ENCODE assay signal across 21 cellular contexts in genomic region chr4:91279899-91280298, GRCh38.
DNase-seq lines count a peak whose midpoint lies in the region; ATAC-seq and TF ChIP-seq lines count a peak whose summit lies in the region.
"Had no signal": no experiment of that assay in that cellular context is flagged by ENCODE, and none has a peak within 500 bp of the region (broad histone marks: within the 10 kb centered on the region; RNA-seq: fewer than 3 reads in every experiment).

No MANE protein-coding gene starts in this region.

- H3K27ac Mint-ChIP-seq in activated CD8-positive, alpha-beta T cell treated with anti-CD3 and anti-CD28 coated beads, Interleukin-2, amount 10 ng/mL, durations not matched to agents 7 days and 5 days: no peak overlapping the region
- H3K27ac Mint-ChIP-seq: CD4-positive, alpha-beta T cell had no signal

- TF ChIP-seq POLR2A in heart left ventricle (IDR thresholded peaks at IDR 0.05): no peak

- ATAC-seq in heart left ventricle (peak; percentile 80 to 93 (median 88)), mucosa of descending colon (peak; percentile 96), GM18502 (IDR thresholded peaks at IDR 0.05; ENCODE audit: poor library complexity, unreplicated experiment) (no peak)
- no peak for ATAC-seq in activated CD8-positive, alpha-beta T cell treated with anti-CD3 and anti-CD28 coated beads, Interleukin-2, amount 10 ng/mL, durations not matched to agents 7 days and 5 days
- ATAC-seq: HCT116, HepG2 had no signal

- CTCF ChIA-PET in activated CD8-positive, alpha-beta T cell treated with anti-CD3 and anti-CD28 coated beads, Interleukin-2, amount 10 ng/mL, durations not matched to agents 7 days and 5 days (lab: Charles Lee): no interaction called here

- no peak for TF ChIP-seq CTCF in heart left ventricle (IDR thresholded peaks at IDR 0.05)
- TF ChIP-seq CTCF in right atrium auricular region (IDR thresholded peaks at IDR 0.05): no peak
- no peak for TF ChIP-seq CTCF in colonic mucosa (IDR thresholded peaks at IDR 0.05)
- no peak for TF ChIP-seq CTCF in mucosa of descending colon (IDR thresholded peaks at IDR 0.05)
- no peak for TF ChIP-seq CTCF in MM.1S (IDR thresholded peaks at IDR 0.05; ENCODE audit: low read length)

- peaks cover 0 to 9% (median 0%) of the 10 kb centered on the region in 12 donors for H3K9me3 ChIP-seq in heart left ventricle
- no peaks in the 10 kb centered on the region for H3K9me3 ChIP-seq in right atrium auricular region
- no peaks in the 10 kb centered on the region for H3K9me3 ChIP-seq in colonic mucosa
- H3K9me3 ChIP-seq in mucosa of descending colon: no peaks in the 10 kb centered on the region
- H3K9me3 ChIP-seq in MM.1S (replicated peaks; ENCODE audit: insufficient read depth, low read length): no peaks in the 10 kb centered on the region
- H3K9me3 ChIP-seq: BLaER1 treated with 17β-estradiol and CSF1 and Interleukin-3, amounts not matched to agents 10 nM and 100 nM; SK-N-SH had no signal

- H2AFZ ChIP-seq in MM.1S (ENCODE audit: low read length): no peak overlapping the region

- no peaks in the 10 kb centered on the region for H3K27me3 Mint-ChIP-seq in activated CD8-positive, alpha-beta T cell treated with anti-CD3 and anti-CD28 coated beads, Interleukin-2, amount 10 ng/mL, durations not matched to agents 7 days and 5 days (ENCODE audit: low read depth)
- H3K27me3 Mint-ChIP-seq: CD4-positive, alpha-beta T cell had no signal

- POLR2A ChIA-PET in activated CD8-positive, alpha-beta T cell treated with anti-CD3 and anti-CD28 coated beads, Interleukin-2, amount 10 ng/mL, durations not matched to agents 7 days and 5 days (lab: Charles Lee): no interaction called here

- no peaks in the 10 kb centered on the region for H3K36me3 ChIP-seq in heart left ventricle
- no peaks in the 10 kb centered on the region for H3K36me3 ChIP-seq in right atrium auricular region
- no peaks in the 10 kb centered on the region for H3K36me3 ChIP-seq in colonic mucosa
- no peaks in the 10 kb centered on the region for H3K36me3 ChIP-seq in mucosa of descending colon (ENCODE audit: low read depth)
- no peaks in the 10 kb centered on the region for H3K36me3 ChIP-seq in MM.1S (replicated peaks; ENCODE audit: insufficient read depth, low read length)
- H3K36me3 ChIP-seq: BLaER1 treated with 17β-estradiol and CSF1 and Interleukin-3, amounts not matched to agents 10 nM and 100 nM had no signal

- WGBS in heart left ventricle, 4 donors: 49 to 67% (median 59%) methylated on average over 2 of the region's 2 CpGs

- H3K36me3 Mint-ChIP-seq in activated CD8-positive, alpha-beta T cell treated with anti-CD3 and anti-CD28 coated beads, Interleukin-2, amount 10 ng/mL, durations not matched to agents 7 days and 5 days (ENCODE audit: low read depth): no peaks in the 10 kb centered on the region

- no peaks in the 10 kb centered on the region for H3F3A ChIP-seq in MM.1S (ENCODE audit: insufficient read depth, low read length)

- H3K4me1 ChIP-seq in heart left ventricle (peaks cover 0 to 12% (median 0%) of the 10 kb centered on the region in 12 donors), right atrium auricular region (no peaks in the 10 kb centered on the region), colonic mucosa (no peaks in the 10 kb centered on the region), mucosa of descending colon (ENCODE audit: low read depth) (no peaks in the 10 kb centered on the region), MM.1S (ENCODE audit: low read length) (no peaks in the 10 kb centered on the region)
- H3K4me1 ChIP-seq: BLaER1 treated with 17β-estradiol and CSF1 and Interleukin-3, amounts not matched to agents 10 nM and 100 nM had no signal

- no peak overlapping the region for H3K4me3 Mint-ChIP-seq in activated CD8-positive, alpha-beta T cell treated with anti-CD3 and anti-CD28 coated beads, Interleukin-2, amount 10 ng/mL, durations not matched to agents 7 days and 5 days
- H3K4me3 Mint-ChIP-seq: CD4-positive, alpha-beta T cell had no signal

- peaks cover 32% of the 10 kb centered on the region for H3K9me3 Mint-ChIP-seq in activated CD8-positive, alpha-beta T cell treated with anti-CD3 and anti-CD28 coated beads, Interleukin-2, amount 10 ng/mL, durations not matched to agents 7 days and 5 days (ENCODE audit: insufficient read depth)

- DNase-seq in heart left ventricle (peak in 3 of 5 donors; percentile 13 to 40 (median 31)), right atrium auricular region (ENCODE audit: low spot score) (no peak), colonic mucosa (peak; percentile 27), mucosa of descending colon (peak in 2 of 3 donors; percentile 23 to 55), MM.1S (no peak)
- no peak for DNase-seq in activated CD8-positive, alpha-beta T cell treated with anti-CD3 and anti-CD28 coated beads, Interleukin-2, amount 10 ng/mL, durations not matched to agents 7 days and 5 days
- DNase-seq: CD4-positive, alpha-beta T cell; GOT3; Karpas-422; MV-4-11; NCI-H1436 treated with DMSO at 0.1 percent for 48 hours; NCI-H187 treated with DMSO at 0.1 percent for 48 hours; NCI-H226; RPMI8226; SIG-M5; SK-N-SH; SW 1271 had no signal

- no peak overlapping the region for H3K4me3 ChIP-seq in heart left ventricle
- no peak overlapping the region for H3K4me3 ChIP-seq in right atrium auricular region
- no peak overlapping the region for H3K4me3 ChIP-seq in colonic mucosa
- no peak overlapping the region for H3K4me3 ChIP-seq in mucosa of descending colon
- no peak overlapping the region for H3K4me3 ChIP-seq in MM.1S (ENCODE audit: low read length)
- H3K4me3 ChIP-seq: BLaER1 treated with 17β-estradiol and CSF1 and Interleukin-3, amounts not matched to agents 10 nM and 100 nM had no signal

- H3K4me1 Mint-ChIP-seq in activated CD8-positive, alpha-beta T cell treated with anti-CD3 and anti-CD28 coated beads, Interleukin-2, amount 10 ng/mL, durations not matched to agents 7 days and 5 days (ENCODE audit: low read depth): no peaks in the 10 kb centered on the region

- H3K9ac ChIP-seq in colonic mucosa (ENCODE audit: low read depth in 2 of 2, low read length in 2 of 2) (no peak overlapping the region), MM.1S (ENCODE audit: low read length) (no peak overlapping the region)
- H3K9ac ChIP-seq: BLaER1 treated with 17β-estradiol and CSF1 and Interleukin-3, amounts not matched to agents 10 nM and 100 nM; SK-N-SH had no signal

- no peaks in the 10 kb centered on the region for H3K9me2 ChIP-seq in MM.1S (replicated peaks; ENCODE audit: insufficient read depth, low read length)
- H3K9me2 ChIP-seq: SK-N-SH had no signal

- no peaks in the 10 kb centered on the region for H4K20me1 ChIP-seq in MM.1S (ENCODE audit: insufficient read depth, low read length)
- H4K20me1 ChIP-seq: BLaER1 treated with 17β-estradiol and CSF1 and Interleukin-3, amounts not matched to agents 10 nM and 100 nM had no signal

- H3K79me2 ChIP-seq in MM.1S (ENCODE audit: low read length): no peaks in the 10 kb centered on the region

- intact Hi-C loops in heart left ventricle (cut with DNase I): no loop called here
- intact Hi-C loops in colonic mucosa (cut with DNase I): no loop called here
- intact Hi-C loops in mucosa of descending colon (cut with DNase I, micrococcal nuclease): no loop called here

- H3K27ac ChIP-seq in heart left ventricle (no peak overlapping the region), right atrium auricular region (no peak overlapping the region), colonic mucosa (peak overlapping the region; percentile 15), MM.1S (ENCODE audit: low read length) (no peak overlapping the region)
- H3K27ac ChIP-seq: BLaER1 treated with 17β-estradiol and CSF1 and Interleukin-3, amounts not matched to agents 10 nM and 100 nM had no signal

- H3K4me2 ChIP-seq in MM.1S (ENCODE audit: low read depth, low read length): no peak overlapping the region
- H3K4me2 ChIP-seq: BLaER1 treated with 17β-estradiol and CSF1 and Interleukin-3, amounts not matched to agents 10 nM and 100 nM; SK-N-SH had no signal

- H3K27me3 ChIP-seq in heart left ventricle (no peaks in the 10 kb centered on the region), right atrium auricular region (no peaks in the 10 kb centered on the region), colonic mucosa (no peaks in the 10 kb centered on the region), MM.1S (replicated peaks; ENCODE audit: insufficient read depth, low read length) (no peaks in the 10 kb centered on the region)
- H3K27me3 ChIP-seq: BLaER1 treated with 17β-estradiol and CSF1 and Interleukin-3, amounts not matched to agents 10 nM and 100 nM had no signal

Comparison
In these comparisons a context has a peak if more than half of its experiments do, and no peak if none do; other contexts are left out.
1. DNase-seq: peak in heart left ventricle (3 of 5), colonic mucosa (single experiment) and mucosa of descending colon (2 of 3); none in right atrium auricular region (single experiment), activated CD8-positive, alpha-beta T cell treated with anti-CD3 and anti-CD28 coated beads, Interleukin-2, amount 10 ng/mL, durations not matched to agents 7 days and 5 days (single experiment) and MM.1S (single experiment).
2. ATAC-seq: peak in heart left ventricle (4 of 4) and mucosa of descending colon (single experiment); none in activated CD8-positive, alpha-beta T cell treated with anti-CD3 and anti-CD28 coated beads, Interleukin-2, amount 10 ng/mL, durations not matched to agents 7 days and 5 days (single experiment) and GM18502 (single experiment).